ENCODE assay signal across 8 cellular contexts in genomic region chr1:32538887-32539583, GRCh38. TPM values are rescaled to one million over a fixed set of nuclear protein-coding genes. Genes with fewer than 3 reads are reported as not detected.
DNase-seq lines count a peak whose midpoint lies in the region; ATAC-seq lines count a peak whose summit lies in the region.

Gene ZBTB8A (plus strand): TSS chr1:32539427. CDS start chr1:32592932, 53,505 bp downstream.

- peaks cover 10 to 13% of the 10 kb centered on the region in 2 donors for H3K4me1 Mint-ChIP-seq in immature natural killer cell

- peak within 1 kb of the TSS; percentile 85 to 94 (median 93) for H3K4me3 Mint-ChIP-seq in immature natural killer cell

- H3K4me2 ChIP-seq in skeletal muscle satellite cell (ENCODE audit: low read length) = peak within 1 kb of the TSS; percentile 99

- no peak for ATAC-seq in HG02588 (IDR thresholded peaks at IDR 0.05; ENCODE audit: unreplicated experiment)
- ATAC-seq in GM19397 (IDR thresholded peaks at IDR 0.05; ENCODE audit: unreplicated experiment) = no peak

- H3K9ac ChIP-seq in skeletal muscle satellite cell (ENCODE audit: low read depth, low read length) = peak within 1 kb of the TSS; percentile 79

- H3K4me1 ChIP-seq in SJCRH30 (0 out of 2 replicates have a peak, but pooled peaks cover 4% of the 10 kb centered on the region), skeletal muscle satellite cell (ENCODE audit: control insufficient read depth, insufficient read depth, low read length) (peaks cover 14% of the 10 kb centered on the region)

- peak; percentile 45 for DNase-seq in DMS153 (lab: John Stamatoyannopoulos, UW)
- DNase-seq in KBM-7 = peak; percentile 72
- peak; percentile 69 to 80 for DNase-seq in SJCRH30
- DNase-seq in caudate nucleus (lab: John Stamatoyannopoulos, UW) = peak in 42 of 61 donors; percentile 1 to 48 (median 18)
- peak in 2 of 3 donors; percentile 5 to 9 for DNase-seq in immature natural killer cell

- H3K27me3 ChIP-seq in SJCRH30 = no peaks in the 10 kb centered on the region
- H3K27me3 ChIP-seq in skeletal muscle satellite cell (ENCODE audit: control insufficient read depth, insufficient read depth, low read length) = peaks cover 12% of the 10 kb centered on the region

- H3K27ac ChIP-seq in SJCRH30 (peak within 1 kb of the TSS; percentile 15; the same call in 1 of the 2 replicates), caudate nucleus (ENCODE audit: low read depth, low read length) (peak within 1 kb of the TSS; percentile 44)

- H3K27ac Mint-ChIP-seq in immature natural killer cell = peak within 1 kb of the TSS in 2 of 6 donors; percentile 74 to 80

- peaks cover 11 to 32% (median 22%) of the 10 kb centered on the region in 3 donors for H3K27me3 Mint-ChIP-seq in immature natural killer cell (ENCODE audit: low read depth in 3 of 3)

- H3K4me3 ChIP-seq in SJCRH30 (peak within 1 kb of the TSS; percentile 63), skeletal muscle satellite cell (ENCODE audit: low read length) (peak within 1 kb of the TSS; percentile 72)

- in situ Hi-C loops in KBM-7 (cut with MboI; ENCODE audit: low pct_unique_long_range_greater_than_20kb, low sequenced_read_pairs) = no loop called here

- H3K9me3 ChIP-seq in SJCRH30 (replicated peaks) (no peaks in the 10 kb centered on the region), skeletal muscle satellite cell (replicated peaks; ENCODE audit: low read length) (no peaks in the 10 kb centered on the region)

- H3K36me3 ChIP-seq in SJCRH30 (0 out of 2 replicates have a peak, but pooled peaks cover 2% of the 10 kb centered on the region), skeletal muscle satellite cell (ENCODE audit: insufficient read depth, low read length) (no peaks in the 10 kb centered on the region)

- peaks cover 0 to 2% (median 0%) of the 10 kb centered on the region in 6 donors for H3K9me3 Mint-ChIP-seq in immature natural killer cell

- peaks cover 0 to 6% (median 3%) of the 10 kb centered on the region in 3 donors for H3K36me3 Mint-ChIP-seq in immature natural killer cell

RNA-seq across cellular contexts. Expression of gene ZBTB8A, which starts in this region (rescaled TPM):
- total RNA-seq in SJCRH30 (2014; rRNA removed; shearing (Covaris generic)) = 8.9 and 9.2 TPM in 2 replicates
- under 1 TPM in 1 of 3 donors, not detected in 2; 0.39 TPM for polyA plus RNA-seq in immature natural killer cell
- 2.2 and 3.0 TPM in 2 replicates for total RNA-seq in skeletal muscle satellite cell (2012; rRNA removed)

Comparison
In these comparisons a context has a peak if more than half of its experiments do, and no peak if none do; other contexts are left out.
1. Peak in DNase-seq in immature natural killer cell; RNA of the gene not detected or under 1 TPM.
2. DNase-seq: peak in every context shown above with its lines; median percentile 74 in SJCRH30; 72 in KBM-7; 45 in DMS153; 18 in caudate nucleus; 7 in immature natural killer cell.